9 cellular contexts compared by ENCODE assay signal in genomic region chr17:29156781-29157180, GRCh38. TPM values are rescaled to one million over a fixed set of nuclear protein-coding genes. Genes with fewer than 3 reads are reported as not detected.
DNase-seq lines count a peak whose midpoint lies in the region; ATAC-seq and TF ChIP-seq lines count a peak whose summit lies in the region.
"Had no signal": no experiment of that assay in that cellular context is flagged by ENCODE, and none has a peak within 500 bp of the region (broad histone marks: within the 10 kb centered on the region; RNA-seq: fewer than 3 reads in every experiment).

No MANE protein-coding gene starts in this region.

- DNase-seq in activated T-cell treated with anti-CD3 and anti-CD28 coated beads, Interleukin-2, amount 50 U/mL, for 24 hours = no peak
- DNase-seq in activated T-cell treated with anti-CD3 and anti-CD28 coated beads, Interleukin-2, amount 50 U/mL, for 1 hour = no peak
- DNase-seq in chondrocyte (ENCODE audit: low spot score) = no peak
- no peak for DNase-seq in lower lobe of right lung
- no peak for DNase-seq in tibial nerve (ENCODE audit: low spot score in 2 of 2)
- DNase-seq in hippocampal formation (lab: John Stamatoyannopoulos, UW) = no peak
- DNase-seq: NCI-H1417 had no signal

- TF ChIP-seq POLR2A in tibial nerve (IDR thresholded peaks at IDR 0.05) = no peak

- no peak for TF ChIP-seq CTCF in chondrocyte (IDR thresholded peaks at IDR 0.05)
- no peak for TF ChIP-seq CTCF in lower lobe of right lung (IDR thresholded peaks at IDR 0.05)
- no peak for TF ChIP-seq CTCF in tibial nerve (IDR thresholded peaks at IDR 0.05)

- H3K4me1 ChIP-seq in lower lobe of right lung (peaks cover 74% of the 10 kb centered on the region), tibial nerve (peaks cover 0 to 96% (median 62%) of the 10 kb centered on the region in 4 donors)

- intact Hi-C loops in lower lobe of right lung (cut with DNase I) = no loop called here

- H3K4me3 ChIP-seq in lower lobe of right lung (no peak overlapping the region), tibial nerve (no peak overlapping the region)

- peak overlapping the region; percentile 69 for H3K27ac ChIP-seq in lower lobe of right lung
- peak overlapping the region; percentile 69 to 92 (median 82) for H3K27ac ChIP-seq in tibial nerve

- H3K27me3 ChIP-seq in lower lobe of right lung (ENCODE audit: low read depth) (no peaks in the 10 kb centered on the region), tibial nerve (no peaks in the 10 kb centered on the region)

- no peaks in the 10 kb centered on the region for H3K9me3 ChIP-seq in lower lobe of right lung
- H3K9me3 ChIP-seq in tibial nerve = no peaks in the 10 kb centered on the region

- H3K27me3 Mint-ChIP-seq in activated T-cell treated with anti-CD3 and anti-CD28 coated beads, Interleukin-2, amount 50 U/mL, for 24 hours = no peaks in the 10 kb centered on the region
- no peaks in the 10 kb centered on the region for H3K27me3 Mint-ChIP-seq in chondrocyte (ENCODE audit: low read depth)

- TF ChIP-seq EP300 in tibial nerve (IDR thresholded peaks at IDR 0.05) = no peak

- ATAC-seq in lower lobe of right lung (no peak), HG03442 (IDR thresholded peaks at IDR 0.05; ENCODE audit: unreplicated experiment) (no peak), GM21576 (IDR thresholded peaks at IDR 0.05; ENCODE audit: unreplicated experiment) (no peak)

- peak overlapping the region; percentile 94 for H3K27ac Mint-ChIP-seq in activated T-cell treated with anti-CD3 and anti-CD28 coated beads, Interleukin-2, amount 50 U/mL, for 24 hours
- peak overlapping the region; percentile 88 for H3K27ac Mint-ChIP-seq in chondrocyte (ENCODE audit: unreplicated experiment)

- H3K4me3 Mint-ChIP-seq in activated T-cell treated with anti-CD3 and anti-CD28 coated beads, Interleukin-2, amount 50 U/mL, for 24 hours = no peak overlapping the region
- no peak overlapping the region for H3K4me3 Mint-ChIP-seq in chondrocyte (ENCODE audit: unreplicated experiment)

- H3K36me3 ChIP-seq in lower lobe of right lung (no peaks in the 10 kb centered on the region), tibial nerve (no peaks in the 10 kb centered on the region)

- 45 to 54% methylated on average over 5 to 6 of the region's 6 CpGs for WGBS in tibial nerve, 2 donors

- no peaks in the 10 kb centered on the region for H3K9me3 Mint-ChIP-seq in activated T-cell treated with anti-CD3 and anti-CD28 coated beads, Interleukin-2, amount 50 U/mL, for 24 hours
- no peaks in the 10 kb centered on the region for H3K9me3 Mint-ChIP-seq in chondrocyte (ENCODE audit: low read depth)

- no peaks in the 10 kb centered on the region for H3K36me3 Mint-ChIP-seq in activated T-cell treated with anti-CD3 and anti-CD28 coated beads, Interleukin-2, amount 50 U/mL, for 24 hours (ENCODE audit: low read depth)
- no peaks in the 10 kb centered on the region for H3K36me3 Mint-ChIP-seq in chondrocyte (ENCODE audit: low read depth)

- peaks cover 41% of the 10 kb centered on the region for H3K4me1 Mint-ChIP-seq in activated T-cell treated with anti-CD3 and anti-CD28 coated beads, Interleukin-2, amount 50 U/mL, for 24 hours (ENCODE audit: low read depth)
- peaks cover 77% of the 10 kb centered on the region for H3K4me1 Mint-ChIP-seq in chondrocyte (ENCODE audit: low read depth)

RNA-seq across cellular contexts. Expression of gene MYO18A, which starts 23.4 kb away (rescaled TPM):
- total RNA-seq in chondrocyte (24.4 to 30.0 TPM (median 26.1 TPM) in 3 replicates), lower lobe of right lung (59.5 TPM), tibial nerve (100 to 1,000 TPM in 3 of 4 donors, 10 to 100 TPM in 1; 71.6 to 125 (median 104) TPM)
